Comparison of ENCODE assay signal across 8 cellular contexts in the genomic region with DNA sequence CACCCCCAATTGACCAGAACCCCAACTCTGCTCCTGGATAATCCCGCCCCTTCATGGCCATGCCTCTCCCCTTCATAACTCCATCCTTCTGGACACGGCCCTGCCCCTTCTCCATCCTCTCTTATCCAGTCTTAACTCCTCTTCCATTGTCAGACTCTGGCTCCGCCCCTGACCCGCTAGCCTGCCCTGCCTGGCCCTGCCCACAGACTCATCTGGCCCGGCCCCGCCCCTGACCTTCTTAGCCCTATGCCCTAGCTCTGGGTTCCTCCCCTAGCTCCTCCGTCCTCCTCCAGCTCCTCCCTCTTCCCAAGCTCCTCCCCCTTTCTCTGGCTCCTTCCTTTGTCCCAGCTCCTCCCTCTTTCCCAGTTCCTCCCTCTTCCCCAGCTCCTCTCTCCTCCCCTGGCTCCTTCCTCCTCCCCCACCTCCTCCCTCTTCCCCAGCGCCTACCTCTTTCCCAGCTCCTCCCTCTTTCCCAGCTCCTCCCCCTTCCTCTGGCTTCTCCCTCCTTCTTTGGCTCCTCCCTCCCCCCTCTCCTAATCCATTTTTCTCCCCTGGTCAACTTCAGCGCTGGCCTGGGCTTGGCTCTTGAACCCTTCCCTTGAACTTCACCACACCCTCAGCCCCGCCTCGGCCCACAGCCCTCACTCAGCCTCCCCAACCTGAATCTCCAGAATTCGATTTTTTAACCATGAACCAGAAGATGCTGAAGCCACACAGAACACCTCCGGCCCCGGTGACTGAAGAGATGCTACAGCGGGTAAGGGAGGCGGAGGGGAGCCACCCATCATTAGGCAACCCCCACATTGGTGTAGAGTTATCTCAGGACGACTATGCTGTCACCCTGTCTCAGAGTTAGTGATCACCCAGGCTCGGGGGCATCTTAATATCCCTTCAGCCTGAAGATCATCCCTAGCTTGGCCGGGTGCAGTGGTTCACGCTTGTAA. TPM values are rescaled to one million over a fixed set of nuclear protein-coding genes. Genes with fewer than 3 reads are reported as not detected.
DNase-seq lines count a peak whose midpoint lies in the region; ATAC-seq, FAIRE-seq and TF ChIP-seq lines count a peak whose summit lies in the region.

No MANE protein-coding gene starts in this region.

- no peak for TF ChIP-seq CTCF in fibroblast of mammary gland (conservative IDR thresholded peaks at IDR 0.05; ENCODE audit: control insufficient read depth, insufficient read depth, low read depth, low read length)
- TF ChIP-seq CTCF in natural killer cell (IDR thresholded peaks at IDR 0.05), result no peak

- H3K9me3 Mint-ChIP-seq in natural killer cell, result no peaks in the 10 kb centered on the region

- no peak for TF ChIP-seq POLR2A in GM12891 (IDR thresholded peaks at IDR 0.05; ENCODE audit: low read depth, low read length)

- FAIRE-seq in GM12891 (lab: Jason Lieb, UNC), result no peak

- H3K27me3 Mint-ChIP-seq in natural killer cell (ENCODE audit: low read depth in 2 of 2), result peaks cover 3 to 12% of the 10 kb centered on the region in 2 donors

- DNase-seq in activated CD4-positive, alpha-beta T cell treated with anti-CD3 and anti-CD28 coated beads for 48 hours, result peak; percentile 83
- no peak for DNase-seq in activated CD4-positive, alpha-beta T cell treated with anti-CD3 and anti-CD28 coated beads for 1 hour
- DNase-seq in NCI-H226 (peak; percentile 95), fibroblast of mammary gland (ENCODE audit: low read depth) (peak; percentile 95), natural killer cell (no peak), GM12891 (ENCODE audit: insufficient read length, low spot score) (no peak)
- DNase-seq in activated CD4-positive, CD25-positive, alpha-beta regulatory T cell treated with anti-CD3 and anti-CD28 coated beads, Interleukin-2, amount 50 U/mL, for 72 hours, result peak; percentile 60

- H3K4me1 Mint-ChIP-seq in natural killer cell, result peaks cover 0 to 22% of the 10 kb centered on the region in 2 donors

- H3K4me3 Mint-ChIP-seq in natural killer cell, result no peak overlapping the region

- H3K36me3 Mint-ChIP-seq in natural killer cell, result no peaks in the 10 kb centered on the region

- ATAC-seq in natural killer cell (peak; percentile 74 to 83 (median 76)), HG03175 (IDR thresholded peaks at IDR 0.05; ENCODE audit: unreplicated experiment) (no peak)

- peak overlapping the region; percentile 17 for H3K4me3 ChIP-seq in fibroblast of mammary gland (ENCODE audit: control insufficient read depth, low read depth, low read length)

- intact Hi-C loops in natural killer cell (cut with micrococcal nuclease), result no loop called here

- no peak overlapping the region for H3K27ac Mint-ChIP-seq in natural killer cell

TF ChIP-seq in GM12891, 5 proteins besides CTCF, POLR2A, EP300 and RAD21:
- TF ChIP-seq PAX5 (IDR thresholded peaks at IDR 0.05; ENCODE audit: insufficient read depth, low read length, severe bottlenecking), result no peak
- no peak for TF ChIP-seq TAF1 (IDR thresholded peaks at IDR 0.05; ENCODE audit: low read depth, low read length)
- TF ChIP-seq POU2F2 (IDR thresholded peaks at IDR 0.05; ENCODE audit: low read depth, low read length), result no peak
- no peak for TF ChIP-seq POLR2AphosphoS5 (IDR thresholded peaks at IDR 0.05; ENCODE audit: low read depth, low read length)
- TF ChIP-seq SPI1 (IDR thresholded peaks at IDR 0.05; ENCODE audit: low read depth, low read length), result no peak

RNA-seq across cellular contexts. Expression of a gene that starts 9.2 kb away (rescaled TPM):
- total RNA-seq in natural killer cell, result 10 to 100 TPM in 2 of 3 donors, 1 to 10 TPM in 1; 9.8 to 11.6 (median 10.9) TPM
- 6.6 TPM for polyA plus RNA-seq in GM12891 (2012; ENCODE audit: low read depth, missing spikeins)

RNA-seq across cellular contexts. Expression of a gene that starts 15.8 kb away (rescaled TPM):
- total RNA-seq in natural killer cell, result 10 to 100 TPM; 22.9 to 37.6 (median 27.8) TPM
- 5.8 TPM for polyA plus RNA-seq in GM12891 (2012; ENCODE audit: low read depth, missing spikeins)

RNA-seq across cellular contexts. Expression of a gene that starts 17.8 kb away (rescaled TPM):
- total RNA-seq in natural killer cell, result 1 to 10 TPM in 1 of 3 donors, under 1 TPM in 1, not detected in 1; 0.33 to 1.5 TPM
- polyA plus RNA-seq in GM12891 (2012; ENCODE audit: low read depth, missing spikeins), result 2.3 TPM

RNA-seq across cellular contexts. Expression of a gene that starts 28.9 kb away (rescaled TPM):
- 100 to 1,000 TPM; 118 to 190 (median 125) TPM for total RNA-seq in natural killer cell
- polyA plus RNA-seq in GM12891 (2012; ENCODE audit: low read depth, missing spikeins), result 51.3 TPM

Comparison
In these comparisons a context has a peak if more than half of its experiments do, and no peak if none do; other contexts are left out.
1. DNase-seq: peak in activated CD4-positive, alpha-beta T cell treated with anti-CD3 and anti-CD28 coated beads for 48 hours (single experiment), NCI-H226 (single experiment), activated CD4-positive, CD25-positive, alpha-beta regulatory T cell treated with anti-CD3 and anti-CD28 coated beads, Interleukin-2, amount 50 U/mL, for 72 hours (single experiment) and fibroblast of mammary gland (single experiment); none in activated CD4-positive, alpha-beta T cell treated with anti-CD3 and anti-CD28 coated beads for 1 hour (single experiment), natural killer cell (single experiment) and GM12891 (single experiment).